In genomic region chr10:126203746-126204145, GRCh38 we compare ENCODE assay signal across 12 cellular contexts.
"Had no signal": no experiment of that assay in that cellular context is flagged by ENCODE, and none has a peak within 500 bp of the region (broad histone marks: within the 10 kb centered on the region; RNA-seq: fewer than 3 reads in every experiment).

No MANE protein-coding gene starts in this region.

- H3K4me1 ChIP-seq: body of pancreas had no signal

- H3K27me3 ChIP-seq: body of pancreas had no signal

- H3K27ac ChIP-seq: body of pancreas, left ventricle myocardium inferior had no signal

- H3K4me3 ChIP-seq: body of pancreas, left ventricle myocardium inferior had no signal

- H3K36me3 ChIP-seq: left ventricle myocardium inferior had no signal

- DNase-seq: activated CD4-positive, alpha-beta T cell treated with anti-CD3 and anti-CD28 coated beads for 36 hours; activated CD8-positive, alpha-beta memory T cell treated with anti-CD3 and anti-CD28 coated beads for 24 hours; activated naive CD4-positive, alpha-beta T cell treated with anti-CD3 and anti-CD28 coated beads for 36 hours; body of pancreas; erythroblast; foreskin fibroblast; left ventricle myocardium inferior; posterior cingulate gyrus; right cardiac atrium; small intestine had no signal

- H3K9me3 ChIP-seq: body of pancreas, left ventricle myocardium inferior had no signal

- ATAC-seq: activated CD4-positive, alpha-beta T cell treated with anti-CD3 and anti-CD28 coated beads for 36 hours; activated T-helper 17 cell treated with anti-CD3 and anti-CD28 coated beads, Interleukin-2, amount 50 U/mL, for 72 hours; body of pancreas; right cardiac atrium; stimulated activated effector memory CD8-positive, alpha-beta T cell treated with anti-CD3 and anti-CD28 coated beads, Interleukin-12 subunit alpha, Interleukin-12 subunit beta, amount 100 ng/mL, for 72 hours had no signal
